In the genomic region with DNA sequence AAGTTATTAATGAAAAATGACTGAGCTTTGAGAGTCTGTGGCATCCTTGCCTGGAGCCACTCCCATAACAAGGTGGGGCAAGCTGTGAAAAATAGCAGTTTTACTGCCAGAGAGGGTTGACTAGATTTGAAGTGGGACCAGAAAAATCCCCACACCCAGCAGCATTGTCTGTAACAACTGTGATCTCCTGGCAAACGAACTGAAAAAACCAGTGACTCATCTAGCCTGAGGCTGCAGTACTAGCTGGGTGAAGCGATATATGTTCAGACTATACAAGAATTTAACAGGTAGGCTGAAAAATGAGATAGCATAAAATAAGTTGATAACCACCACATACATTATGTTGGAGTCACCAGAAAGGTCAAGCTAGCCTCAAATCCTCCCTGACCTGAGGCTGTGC, we compare ENCODE assay signal across 10 cellular contexts.
A peak's percentile ranks its signal among the peaks of the same experiment; 100 is the strongest.
DNase-seq lines count a peak whose midpoint lies in the region; ATAC-seq and TF ChIP-seq lines count a peak whose summit lies in the region.
"Had no signal": no experiment of that assay in that cellular context is flagged by ENCODE, and none has a peak within 500 bp of the region (broad histone marks: within the 10 kb centered on the region; RNA-seq: fewer than 3 reads in every experiment).

No MANE protein-coding gene starts in this region.

- H3K9me3 Mint-ChIP-seq in immature natural killer cell, result peaks cover 3 to 10% (median 7%) of the 10 kb centered on the region in 6 donors
- peaks cover 9% of the 10 kb centered on the region for H3K9me3 Mint-ChIP-seq in stimulated activated memory B cell treated with anti-CD40 and anti-IgM and Interleukin-4, amounts not matched to agents 10 μg/mL and 1 μg/mL and 100 μg/mL, for 72 hours

- POLR2A ChIA-PET in HEK293T (lab: Yijun Ruan, JAX), result no interaction called here

- H3K4me1 Mint-ChIP-seq in immature natural killer cell, result peaks cover 18 to 26% of the 10 kb centered on the region in 2 donors
- no peaks in the 10 kb centered on the region for H3K4me1 Mint-ChIP-seq in stimulated activated memory B cell treated with anti-CD40 and anti-IgM and Interleukin-4, amounts not matched to agents 10 μg/mL and 1 μg/mL and 100 μg/mL, for 72 hours

- peak overlapping the region; percentile 5 to 52 (median 41) for H3K4me3 Mint-ChIP-seq in immature natural killer cell
- H3K4me3 Mint-ChIP-seq in stimulated activated memory B cell treated with anti-CD40 and anti-IgM and Interleukin-4, amounts not matched to agents 10 μg/mL and 1 μg/mL and 100 μg/mL, for 72 hours, result no peak overlapping the region
- H3K4me3 Mint-ChIP-seq: activated naive CD8-positive, alpha-beta T cell had no signal

- CTCF ChIA-PET in HEK293T (lab: Yijun Ruan, JAX), result no interaction called here

- peaks cover 2% of the 10 kb centered on the region for H3K9me3 ChIP-seq in adipocyte (ENCODE audit: control insufficient read depth, low read length)

- no peak for ATAC-seq in HG03039 (IDR thresholded peaks at IDR 0.05; ENCODE audit: unreplicated experiment)
- no peak for ATAC-seq in stimulated activated memory B cell treated with anti-CD40 and anti-IgM and Interleukin-4, amounts not matched to agents 10 μg/mL and 1 μg/mL and 100 μg/mL, for 72 hours

- peak overlapping the region; percentile 4 to 77 (median 42) for H3K27ac Mint-ChIP-seq in immature natural killer cell
- no peak overlapping the region for H3K27ac Mint-ChIP-seq in stimulated activated memory B cell treated with anti-CD40 and anti-IgM and Interleukin-4, amounts not matched to agents 10 μg/mL and 1 μg/mL and 100 μg/mL, for 72 hours
- H3K27ac Mint-ChIP-seq: activated naive CD8-positive, alpha-beta T cell had no signal

- peaks cover 6% of the 10 kb centered on the region for H3K4me1 ChIP-seq in adipocyte (ENCODE audit: control insufficient read depth, insufficient read depth, low read length)

- H3K27me3 ChIP-seq in adipocyte (replicated peaks; ENCODE audit: control insufficient read depth, insufficient read depth, low read length), result no peaks in the 10 kb centered on the region

- no peak overlapping the region for H3K4me3 ChIP-seq in adipocyte (ENCODE audit: low read length)

- no peaks in the 10 kb centered on the region for H3K27me3 Mint-ChIP-seq in immature natural killer cell (ENCODE audit: low read depth in 3 of 3)
- H3K27me3 Mint-ChIP-seq in stimulated activated memory B cell treated with anti-CD40 and anti-IgM and Interleukin-4, amounts not matched to agents 10 μg/mL and 1 μg/mL and 100 μg/mL, for 72 hours, result no peaks in the 10 kb centered on the region
- H3K27me3 Mint-ChIP-seq: activated naive CD8-positive, alpha-beta T cell had no signal

- peak; percentile 52 for DNase-seq in AG08395 (ENCODE audit: low spot score)
- DNase-seq in HEK293T (ENCODE audit: extremely low spot score), result peak; percentile 4
- peak; percentile 77 for DNase-seq in adipocyte (ENCODE audit: low read depth)
- DNase-seq in immature natural killer cell, result peak; percentile 13 to 29 (median 25)
- DNase-seq in NCI-H748 treated with DMSO at 0.1 percent for 48 hours (lab: John Stamatoyannopoulos, UW), result no peak
- DNase-seq in NOMO-1 treated with dmso at 0.1 percent for 144 hours (lab: John Stamatoyannopoulos, UW; ENCODE audit: unreplicated experiment), result no peak
- DNase-seq: DMS153 had no signal

- no peaks in the 10 kb centered on the region for H3K36me3 ChIP-seq in adipocyte (ENCODE audit: control insufficient read depth, insufficient read depth, low read length, severe bottlenecking)

- no peak overlapping the region for H3K9ac ChIP-seq in adipocyte (ENCODE audit: low read length)

- peaks cover 10 to 15% (median 13%) of the 10 kb centered on the region in 3 donors for H3K36me3 Mint-ChIP-seq in immature natural killer cell
- peaks cover 27% of the 10 kb centered on the region for H3K36me3 Mint-ChIP-seq in stimulated activated memory B cell treated with anti-CD40 and anti-IgM and Interleukin-4, amounts not matched to agents 10 μg/mL and 1 μg/mL and 100 μg/mL, for 72 hours

TF ChIP-seq in HEK293T, 16 proteins besides CTCF, POLR2A, EP300 and RAD21:
- no peak for TF ChIP-seq TARDBP (IDR thresholded peaks at IDR 0.05)
- TF ChIP-seq PKNOX1 (IDR thresholded peaks at IDR 0.05), result no peak
- no peak for TF ChIP-seq FOXM1 (IDR thresholded peaks at IDR 0.05; ENCODE audit: borderline replicate concordance)
- TF ChIP-seq L3MBTL2 (conservative IDR thresholded peaks at IDR 0.05), result no peak
- TF ChIP-seq ZNF384 (IDR thresholded peaks at IDR 0.05), result no peak
- no peak for TF ChIP-seq ELF4 (IDR thresholded peaks at IDR 0.05)
- TF ChIP-seq FOXA1 (IDR thresholded peaks at IDR 0.05), result no peak
- no peak for TF ChIP-seq CTBP1 (IDR thresholded peaks at IDR 0.05; ENCODE audit: borderline replicate concordance)
- no peak for TF ChIP-seq SP1 (IDR thresholded peaks at IDR 0.05)
- TF ChIP-seq BHLHE40 (IDR thresholded peaks at IDR 0.05; ENCODE audit: borderline replicate concordance), result no peak

Comparison
In these comparisons a context has a peak if more than half of its experiments do, and no peak if none do; other contexts are left out.
1. DNase-seq: peak in AG08395 (single experiment), HEK293T (single experiment), adipocyte (single experiment) and immature natural killer cell (3 of 3); none in NCI-H748 treated with DMSO at 0.1 percent for 48 hours (single experiment) and NOMO-1 treated with dmso at 0.1 percent for 144 hours (single experiment).